Comparison of ENCODE assay signal across 8 cellular contexts in genomic region chr20:29123861-29124260, GRCh38.
"Had no signal": no experiment of that assay in that cellular context is flagged by ENCODE, and none has a peak within 500 bp of the region (broad histone marks: within the 10 kb centered on the region; RNA-seq: fewer than 3 reads in every experiment).

No MANE protein-coding gene starts in this region.

- H3K27ac Mint-ChIP-seq: HFFc6 had no signal

- H3K36me3 ChIP-seq: HAP-1 had no signal

- H3K4me1 ChIP-seq: HAP-1 had no signal

- H3K4me3 ChIP-seq: GM23248, HAP-1 had no signal

- ATAC-seq: HCT116 had no signal

- H3K27ac ChIP-seq: GM23248, HL-60 had no signal

- DNase-seq: GM23248, GOT3, H7, HFFc6, IMR-90 had no signal

- H3K9ac ChIP-seq: GM23248 had no signal

- H3K9me3 ChIP-seq: HAP-1 had no signal

- H3K4me3 Mint-ChIP-seq: HFFc6 had no signal

- H2AFZ ChIP-seq: GM23248 had no signal
